ENCODE assay signal across 9 cellular contexts in genomic region chr10:103493911-103494877, GRCh38. TPM values are rescaled to one million over a fixed set of nuclear protein-coding genes. Genes with fewer than 3 reads are reported as not detected.
A peak's percentile ranks its signal among the peaks of the same experiment; 100 is the strongest.
DNase-seq lines count a peak whose midpoint lies in the region; ATAC-seq and TF ChIP-seq lines count a peak whose summit lies in the region.
"Had no signal": no experiment of that assay in that cellular context is flagged by ENCODE, and none has a peak within 500 bp of the region (broad histone marks: within the 10 kb centered on the region; RNA-seq: fewer than 3 reads in every experiment).

No MANE protein-coding gene starts in this region.

- H3K4me2 ChIP-seq in MM.1S (ENCODE audit: low read depth, low read length): peak overlapping the region; percentile 94

- BruUV-seq in Calu3 (replicated peaks; lab: Mats Ljungman, UMichigan): no TSS peak

- H3K9ac ChIP-seq in MM.1S (ENCODE audit: low read length): peak overlapping the region; percentile 92

- H3K9me2 ChIP-seq in MM.1S (replicated peaks; ENCODE audit: insufficient read depth, low read length): no peaks in the 10 kb centered on the region

- H3K9me3 Mint-ChIP-seq in Calu3 (ENCODE audit: low read depth, unreplicated experiment): no peaks in the 10 kb centered on the region
- no peaks in the 10 kb centered on the region for H3K9me3 Mint-ChIP-seq in stimulated activated naive CD8-positive, alpha-beta T cell treated with anti-CD3 and anti-CD28 coated beads, Interleukin-15, Interleukin-2, amounts not matched to agents 100 ng/mL and 50 ng/mL, for 24 hours

- peaks cover 51% of the 10 kb centered on the region for H3K4me1 ChIP-seq in MM.1S (ENCODE audit: low read length)
- peaks cover 20% of the 10 kb centered on the region for H3K4me1 ChIP-seq in body of pancreas

- H3F3A ChIP-seq in MM.1S (ENCODE audit: insufficient read depth, low read length): peaks cover 39% of the 10 kb centered on the region

- intact Hi-C loops in Calu3 (cut with micrococcal nuclease; ENCODE audit: unreplicated experiment): no loop called here
- intact Hi-C loops in body of pancreas (cut with DNase I): no loop called here
- intact Hi-C loops in left colon (cut with DNase I, micrococcal nuclease): no loop called here

- H3K9me3 ChIP-seq in MM.1S (replicated peaks; ENCODE audit: insufficient read depth, low read length) (no peaks in the 10 kb centered on the region), body of pancreas (no peaks in the 10 kb centered on the region)

- peak overlapping the region; percentile 16; the same call in 1 of the 2 replicates for H2AFZ ChIP-seq in MM.1S (ENCODE audit: low read length)

- no peak overlapping the region for H3K27ac Mint-ChIP-seq in Calu3 (ENCODE audit: unreplicated experiment)
- H3K27ac Mint-ChIP-seq in stimulated activated naive CD8-positive, alpha-beta T cell treated with anti-CD3 and anti-CD28 coated beads, Interleukin-15, Interleukin-2, amounts not matched to agents 100 ng/mL and 50 ng/mL, for 24 hours: no peak overlapping the region

- peak overlapping the region; percentile 72 for H3K4me3 ChIP-seq in MM.1S (ENCODE audit: low read length)
- H3K4me3 ChIP-seq in body of pancreas: peak overlapping the region; percentile 19 to 23

- DNase-seq in Calu3 (no peak), MM.1S (peak; percentile 68), body of pancreas (peak; percentile 29 to 46 (median 40)), left colon (no peak), pons (ENCODE audit: low spot score) (no peak)

- H3K27ac ChIP-seq in MM.1S (ENCODE audit: low read length): peak overlapping the region; percentile 51; the same call in 1 of the 2 replicates
- H3K27ac ChIP-seq in body of pancreas: peak overlapping the region; percentile 36 to 80 (median 58)

- peaks cover 22% of the 10 kb centered on the region for H3K4me1 Mint-ChIP-seq in Calu3 (ENCODE audit: low read depth, unreplicated experiment)
- H3K4me1 Mint-ChIP-seq in stimulated activated naive CD8-positive, alpha-beta T cell treated with anti-CD3 and anti-CD28 coated beads, Interleukin-15, Interleukin-2, amounts not matched to agents 100 ng/mL and 50 ng/mL, for 24 hours (ENCODE audit: low read depth): peaks cover 26% of the 10 kb centered on the region

- ATAC-seq in body of pancreas: peak; percentile 62
- peak; percentile 64 for ATAC-seq in left colon
- no peak for ATAC-seq in HG02759 (IDR thresholded peaks at IDR 0.05; ENCODE audit: unreplicated experiment)
- ATAC-seq in GM18505 (IDR thresholded peaks at IDR 0.05; ENCODE audit: unreplicated experiment): no peak

- no peaks in the 10 kb centered on the region for H3K36me3 Mint-ChIP-seq in Calu3 (ENCODE audit: insufficient read depth, unreplicated experiment)
- H3K36me3 Mint-ChIP-seq in stimulated activated naive CD8-positive, alpha-beta T cell treated with anti-CD3 and anti-CD28 coated beads, Interleukin-15, Interleukin-2, amounts not matched to agents 100 ng/mL and 50 ng/mL, for 24 hours (ENCODE audit: low read depth): no peaks in the 10 kb centered on the region

- H3K36me3 ChIP-seq in MM.1S (replicated peaks; ENCODE audit: insufficient read depth, low read length): no peaks in the 10 kb centered on the region
- no peaks in the 10 kb centered on the region for H3K36me3 ChIP-seq in body of pancreas (replicated peaks in 1 of 2; ENCODE audit: insufficient read depth in 1 of 2, low read depth in 2 of 2)

- peaks cover 69% of the 10 kb centered on the region for H3K27me3 Mint-ChIP-seq in Calu3 (ENCODE audit: unreplicated experiment)
- peaks cover 61% of the 10 kb centered on the region for H3K27me3 Mint-ChIP-seq in stimulated activated naive CD8-positive, alpha-beta T cell treated with anti-CD3 and anti-CD28 coated beads, Interleukin-15, Interleukin-2, amounts not matched to agents 100 ng/mL and 50 ng/mL, for 24 hours

- H3K27me3 ChIP-seq in MM.1S (replicated peaks; ENCODE audit: insufficient read depth, low read length): no peaks in the 10 kb centered on the region
- H3K27me3 ChIP-seq in body of pancreas: no peaks in the 10 kb centered on the region

- H4K20me1 ChIP-seq in MM.1S (ENCODE audit: insufficient read depth, low read length): no peaks in the 10 kb centered on the region

- no peak for TF ChIP-seq CTCF in Calu3 (IDR thresholded peaks at IDR 0.05; ENCODE audit: unreplicated experiment)
- no peak for TF ChIP-seq CTCF in MM.1S (IDR thresholded peaks at IDR 0.05; ENCODE audit: low read length)
- TF ChIP-seq CTCF in body of pancreas (IDR thresholded peaks at IDR 0.05): no peak

- CTCF ChIA-PET in Calu3 (lab: Charles Lee): no interaction called here

- TF ChIP-seq POLR2A in body of pancreas (IDR thresholded peaks at IDR 0.05) (peak in 1 of 3 donors; percentile 20), GM18505 (IDR thresholded peaks at IDR 0.05; ENCODE audit: borderline replicate concordance, extremely low read depth, insufficient read depth, insufficient read length) (no peak)

- H3K4me3 Mint-ChIP-seq in Calu3 (ENCODE audit: low read depth, unreplicated experiment): peak overlapping the region; percentile 67
- H3K4me3 Mint-ChIP-seq in stimulated activated naive CD8-positive, alpha-beta T cell treated with anti-CD3 and anti-CD28 coated beads, Interleukin-15, Interleukin-2, amounts not matched to agents 100 ng/mL and 50 ng/mL, for 24 hours: peak overlapping the region; percentile 57

- WGBS in body of pancreas, 2 donors: 2 to 10% methylated on average over 13 to 87 of the region's 92 CpGs

- peaks cover 19% of the 10 kb centered on the region; the same call in 1 of the 2 replicates for H3K79me2 ChIP-seq in MM.1S (ENCODE audit: low read length)

RNA-seq across cellular contexts. Expression of gene NEURL1, which starts 0.7 kb away (rescaled TPM):
- total RNA-seq in Calu3 (2022): 0.22 TPM in 1 of 2 replicates, not detected in the other
- total RNA-seq in body of pancreas: 10 to 100 TPM; 25.1 to 25.7 TPM
- 10 to 100 TPM; 47.5 to 49.2 TPM for total RNA-seq in left colon
- total RNA-seq: HT1080 had no signal

RNA-seq across cellular contexts. Expression of gene CALHM3, which starts 15.2 kb away (rescaled TPM):
- total RNA-seq in Calu3 (2022): not detected in 2 replicates
- under 1 TPM in 1 of 2 donors, not detected in 1; 0.52 TPM for total RNA-seq in body of pancreas
- total RNA-seq in left colon: not detected
- total RNA-seq: HT1080 had no signal

RNA-seq across cellular contexts. Expression of gene CALHM1, which starts 35.5 kb away (rescaled TPM):
- total RNA-seq in Calu3 (2022): not detected in 2 replicates
- not detected for total RNA-seq in body of pancreas
- not detected for total RNA-seq in left colon
- total RNA-seq: HT1080 had no signal

RNA-seq across cellular contexts. Expression of gene CALHM2, which starts 42.0 kb away (rescaled TPM):
- total RNA-seq in Calu3 (2022) (0.45 and 0.81 TPM in 2 replicates), body of pancreas (10 to 100 TPM; 11.4 to 17.8 TPM), left colon (1 to 10 TPM; 4.5 to 10.0 TPM)
- total RNA-seq: HT1080 had no signal

Comparison
In these comparisons a context has a peak if more than half of its experiments do, and no peak if none do; other contexts are left out.
1. DNase-seq: peak in MM.1S (single experiment) and body of pancreas (4 of 4); none in Calu3 (single experiment), left colon (0 of 2) and pons (single experiment).
2. ATAC-seq: peak in body of pancreas (single experiment) and left colon (single experiment); none in HG02759 (single experiment) and GM18505 (single experiment).
3. RNA of gene NEURL1, which starts 0.7 kb away (total RNA-seq): 47.5 to 49.2 TPM in left colon and 25.1 to 25.7 TPM in body of pancreas; 0.22 TPM in Calu3; every median in the first group is over 10 times any median in the second.